8 cellular contexts compared by ENCODE assay signal in genomic region chr14:94770251-94770749, GRCh38. TPM values are rescaled to one million over a fixed set of nuclear protein-coding genes. Genes with fewer than 3 reads are reported as not detected.
DNase-seq lines count a peak whose midpoint lies in the region; ATAC-seq and TF ChIP-seq lines count a peak whose summit lies in the region.

No MANE protein-coding gene starts in this region.

- WGBS in esophagus, 2 donors: 5 to 6% methylated on average over 18 of the region's 18 CpGs

- peaks cover 84% of the 10 kb centered on the region for H3K27me3 Mint-ChIP-seq in CD4-positive, alpha-beta T cell

- no peaks in the 10 kb centered on the region for H3K9me3 ChIP-seq in CD4-positive, alpha-beta T cell (ENCODE audit: control insufficient read depth, low read length)
- H3K9me3 ChIP-seq in esophagus (ENCODE audit: control insufficient read depth in 2 of 2, insufficient read depth in 1 of 2, low read depth in 1 of 2, low read length in 1 of 2) (peaks cover 0 to 8% of the 10 kb centered on the region in 2 donors), parathyroid adenoma (ENCODE audit: control insufficient read depth, low read length) (no peaks in the 10 kb centered on the region)

- peak overlapping the region; percentile 20 for H3K4me3 Mint-ChIP-seq in CD4-positive, alpha-beta T cell

- peaks cover 97% of the 10 kb centered on the region for H3K27me3 ChIP-seq in CD4-positive, alpha-beta T cell (ENCODE audit: control insufficient read depth, insufficient read depth, low read length)
- H3K27me3 ChIP-seq in esophagus (ENCODE audit: control insufficient read depth in 1 of 2, insufficient read depth in 2 of 2, low read length in 2 of 2): peaks cover 19 to 35% of the 10 kb centered on the region in 2 donors
- peaks cover 27% of the 10 kb centered on the region for H3K27me3 ChIP-seq in parathyroid adenoma (ENCODE audit: control insufficient read depth, insufficient read depth, low read length)

- TF ChIP-seq CTCF in CD4-positive, alpha-beta T cell (IDR thresholded peaks at IDR 0.05): no peak
- TF ChIP-seq CTCF in parathyroid adenoma (IDR thresholded peaks at IDR 0.05): no peak

- H3K36me3 ChIP-seq in esophagus (ENCODE audit: control insufficient read depth in 2 of 2, insufficient read depth in 2 of 2, low read length in 1 of 2): no peaks in the 10 kb centered on the region
- H3K36me3 ChIP-seq in parathyroid adenoma (ENCODE audit: control insufficient read depth, insufficient read depth, low read length): no peaks in the 10 kb centered on the region

- intact Hi-C loops in CD4-positive, alpha-beta T cell (cut with DNase I, micrococcal nuclease): no loop called here

- H3K27ac Mint-ChIP-seq in CD4-positive, alpha-beta T cell: no peak overlapping the region

- peaks cover 22% of the 10 kb centered on the region for H3K4me1 Mint-ChIP-seq in CD4-positive, alpha-beta T cell (ENCODE audit: low read depth)

- H3K9me3 Mint-ChIP-seq in CD4-positive, alpha-beta T cell: no peaks in the 10 kb centered on the region

- no peak for DNase-seq in CD4-positive, alpha-beta T cell
- peak; percentile 75 for DNase-seq in NCI-H82 treated with DMSO at 0.1 percent for 48 hours (lab: John Stamatoyannopoulos, UW; ENCODE audit: unreplicated experiment)
- no peak for DNase-seq in DMS114 treated with DMSO at 0.1 percent for 48 hours (lab: John Stamatoyannopoulos, UW; ENCODE audit: unreplicated experiment)
- no peak for DNase-seq in GDM1 (lab: John Stamatoyannopoulos, UW)

- H3K79me2 ChIP-seq in parathyroid adenoma: no peaks in the 10 kb centered on the region

- H3K4me3 ChIP-seq in esophagus (ENCODE audit: low read depth in 1 of 2, low read length in 2 of 2): peak overlapping the region; percentile 48 to 54
- peak overlapping the region; percentile 46 for H3K4me3 ChIP-seq in parathyroid adenoma (ENCODE audit: low read depth, low read length)

- peaks cover 11 to 15% of the 10 kb centered on the region in 2 donors for H3K4me1 ChIP-seq in esophagus (ENCODE audit: control insufficient read depth in 2 of 2, insufficient read depth in 2 of 2, low read length in 1 of 2)
- H3K4me1 ChIP-seq in parathyroid adenoma: peaks cover 4% of the 10 kb centered on the region

- H3K27ac ChIP-seq in CD4-positive, alpha-beta T cell (ENCODE audit: low read depth, low read length): no peak overlapping the region
- no peak overlapping the region for H3K27ac ChIP-seq in esophagus (ENCODE audit: low read depth in 2 of 2, low read length in 1 of 2)
- H3K27ac ChIP-seq in parathyroid adenoma: no peak overlapping the region

- no peak overlapping the region for H3K9ac ChIP-seq in parathyroid adenoma

- POLR2A ChIA-PET in CD4-positive, alpha-beta T cell (lab: Charles Lee): interaction anchor here (0.8 kb wide), 1 partner anchor 23 kb away, joined by 4 read pairs; no protein-coding TSS in a partner anchor

- H2AFZ ChIP-seq in parathyroid adenoma: peak overlapping the region; percentile 58

- no peaks in the 10 kb centered on the region for H3K36me3 Mint-ChIP-seq in CD4-positive, alpha-beta T cell (ENCODE audit: low read depth)

- CTCF ChIA-PET in CD4-positive, alpha-beta T cell (lab: Charles Lee): no interaction called here

- H3K4me2 ChIP-seq in parathyroid adenoma (ENCODE audit: low read length): peak overlapping the region; percentile 58

- ATAC-seq in CD4-positive, alpha-beta T cell (ENCODE audit: poor library complexity): no peak
- ATAC-seq in GM19324 (IDR thresholded peaks at IDR 0.05; ENCODE audit: low FRiP score, unreplicated experiment) (no peak), GM21825 (IDR thresholded peaks at IDR 0.05; ENCODE audit: unreplicated experiment) (no peak)

RNA-seq across cellular contexts. Expression of gene GSC, which starts 0.4 kb away (rescaled TPM):
- not detected for total RNA-seq in CD4-positive, alpha-beta T cell
- under 1 TPM in 1 of 2 donors, not detected in 1; 0.04 TPM for polyA plus RNA-seq in esophagus
